In the genomic region with DNA sequence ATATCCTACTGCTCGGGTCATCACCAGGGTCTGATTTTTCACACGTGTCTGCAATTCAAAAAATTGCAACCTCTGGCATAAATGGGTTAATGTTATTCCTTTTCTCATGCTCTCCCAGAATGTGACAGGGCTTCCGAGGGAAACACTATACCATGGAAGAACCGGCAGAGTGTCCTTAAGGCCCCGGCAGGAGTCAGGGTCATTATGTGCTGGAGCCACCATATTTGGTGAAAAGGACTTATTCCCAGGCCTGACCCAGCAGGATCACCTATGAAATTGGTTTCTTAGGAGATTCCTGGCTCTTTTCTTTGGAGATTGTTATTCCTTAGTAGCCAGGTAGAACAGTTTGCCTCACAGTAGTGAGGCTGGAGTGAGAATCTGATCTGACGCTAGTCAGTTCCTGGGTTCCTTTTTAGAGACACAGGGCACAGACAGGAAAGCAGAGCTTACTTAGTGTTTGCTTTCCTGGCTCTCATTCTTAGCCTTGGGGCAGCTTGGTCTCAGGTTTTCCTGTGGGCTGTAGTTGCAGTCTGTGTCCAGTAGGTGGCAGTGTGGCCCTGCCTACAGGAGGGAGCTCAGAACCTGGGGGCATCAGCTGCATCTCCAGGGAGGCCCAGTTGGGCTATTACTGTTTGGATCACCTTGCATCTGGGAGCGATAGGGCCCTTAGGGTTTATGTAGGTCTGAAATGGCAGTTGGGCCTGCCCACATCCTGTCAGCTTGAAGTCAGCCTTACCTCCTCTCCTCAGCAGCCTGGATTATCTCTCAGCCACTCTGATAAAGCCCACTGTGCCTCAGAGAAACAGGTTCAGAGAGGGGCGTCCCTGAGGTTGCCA, we compare ENCODE assay signal across 1 cellular context.
TF ChIP-seq lines count a peak whose summit lies in the region.

No MANE protein-coding gene starts in this region.

TF ChIP-seq in K562, 482 proteins besides CTCF, POLR2A, EP300 and RAD21 (continued from another document):
- TF ChIP-seq, protein P1, sequence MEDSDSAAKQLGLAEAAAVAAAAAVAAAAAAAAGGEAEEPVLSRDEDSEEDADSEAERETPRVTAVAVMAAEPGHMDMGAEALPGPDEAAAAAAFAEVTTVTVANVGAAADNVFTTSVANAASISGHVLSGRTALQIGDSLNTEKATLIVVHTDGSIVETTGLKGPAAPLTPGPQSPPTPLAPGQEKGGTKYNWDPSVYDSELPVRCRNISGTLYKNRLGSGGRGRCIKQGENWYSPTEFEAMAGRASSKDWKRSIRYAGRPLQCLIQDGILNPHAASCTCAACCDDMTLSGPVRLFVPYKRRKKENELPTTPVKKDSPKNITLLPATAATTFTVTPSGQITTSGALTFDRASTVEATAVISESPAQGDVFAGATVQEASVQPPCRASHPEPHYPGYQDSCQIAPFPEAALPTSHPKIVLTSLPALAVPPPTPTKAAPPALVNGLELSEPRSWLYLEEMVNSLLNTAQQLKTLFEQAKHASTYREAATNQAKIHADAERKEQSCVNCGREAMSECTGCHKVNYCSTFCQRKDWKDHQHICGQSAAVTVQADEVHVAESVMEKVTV (CRISPR knock-in tag; IDR thresholded peaks at IDR 0.05), result peak; percentile 72
- TF ChIP-seq RB1 (IDR thresholded peaks at IDR 0.05; ENCODE audit: low read depth) (peak; percentile 49; the same call in 1 of the 2 replicates), KLF13 (tag; IDR thresholded peaks at IDR 0.05; ENCODE audit: borderline replicate concordance, low read depth) (no peak), SMARCA5 (IDR thresholded peaks at IDR 0.05) (no peak), PCBP1 (IDR thresholded peaks at IDR 0.05; ENCODE audit: low read depth, low read length, poor library complexity, severe bottlenecking) (no peak), KDM1A (IDR thresholded peaks at IDR 0.05) (no peak), MAFG (tag; conservative IDR thresholded peaks at IDR 0.05) (no peak), FOXP1 (CRISPR knock-in tag; IDR thresholded peaks at IDR 0.05) (no peak), SMARCA4 (IDR thresholded peaks at IDR 0.05) (no peak), SMARCE1 (IDR thresholded peaks at IDR 0.05) (no peak), HNRNPUL1 (IDR thresholded peaks at IDR 0.05; ENCODE audit: low read length) (no peak), EGR1 (conservative IDR thresholded peaks at IDR 0.05) (no peak), NUFIP1 (IDR thresholded peaks at IDR 0.05; ENCODE audit: partially characterized antibody) (no peak), ZNF217 (CRISPR knock-in tag; IDR thresholded peaks at IDR 0.05) (no peak), ARID2 (IDR thresholded peaks at IDR 0.05) (peak; percentile 53; the same call in 1 of the 2 replicates), RBM39 (optimal IDR thresholded peaks at IDR 0.05; ENCODE audit: low read depth, low read length) (peak; percentile 18)
